Comparison of ENCODE assay signal across 16 cellular contexts in the genomic region with DNA sequence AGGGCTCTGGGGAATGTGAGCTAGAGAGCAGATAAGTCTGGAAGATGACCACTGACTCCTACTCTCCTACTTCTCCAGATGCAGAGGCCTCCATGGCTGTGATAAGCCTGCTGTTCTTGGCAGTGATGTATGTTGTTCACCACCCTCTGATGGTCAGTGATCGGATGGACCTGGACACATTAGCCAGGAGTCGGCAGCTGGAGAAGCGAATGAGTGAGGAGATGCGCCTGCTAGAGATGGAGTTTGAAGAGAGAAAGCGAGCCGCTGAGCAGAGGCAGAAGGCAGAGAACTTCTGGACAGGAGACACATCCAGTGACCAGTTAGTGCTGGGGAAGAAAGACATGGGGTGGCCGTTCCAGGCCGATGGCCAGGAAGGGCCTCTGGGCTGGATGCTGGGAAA. TPM values are rescaled to one million over a fixed set of nuclear protein-coding genes. Genes with fewer than 3 reads are reported as not detected.
A peak's percentile ranks its signal among the peaks of the same experiment; 100 is the strongest.
DNase-seq lines count a peak whose midpoint lies in the region; ATAC-seq and TF ChIP-seq lines count a peak whose summit lies in the region.
"Had no signal": no experiment of that assay in that cellular context is flagged by ENCODE, and none has a peak within 500 bp of the region (broad histone marks: within the 10 kb centered on the region; RNA-seq: fewer than 3 reads in every experiment).

No MANE protein-coding gene starts in this region.

- ATAC-seq in activated CD4-positive, alpha-beta T cell treated with anti-CD3 and anti-CD28 coated beads for 36 hours = no peak
- no peak for ATAC-seq in HCT116
- ATAC-seq in HG02884 (IDR thresholded peaks at IDR 0.05; ENCODE audit: unreplicated experiment) = no peak
- no peak for ATAC-seq in WTC11

- H3K4me2 ChIP-seq in HCT116 (ENCODE audit: low read length) = peak overlapping the region; percentile 93

- peaks cover 7% of the 10 kb centered on the region for H3K27me3 Mint-ChIP-seq in activated CD4-positive, alpha-beta T cell treated with anti-CD3 and anti-CD28 coated beads for 36 hours
- H3K27me3 Mint-ChIP-seq in activated T-helper 1 cell treated with anti-CD3 and anti-CD28 coated beads, Interleukin-12 subunit alpha, Interleukin-12 subunit beta, Interleukin-2, Interleukin-4 antibody, amounts not matched to agents 30 ng/mL and 10 ng/mL and 1 ng/mL, durations not matched to agents 14 hours and 24 hours and 36 hours (ENCODE audit: insufficient read depth) = no peaks in the 10 kb centered on the region
- H3K27me3 Mint-ChIP-seq in nephron (ENCODE audit: low read depth) = peaks cover 42% of the 10 kb centered on the region
- peaks cover 38% of the 10 kb centered on the region for H3K27me3 Mint-ChIP-seq in WTC11 (ENCODE audit: low read depth)
- H3K27me3 Mint-ChIP-seq: effector memory CD8-positive, alpha-beta T cell had no signal

- peaks cover 17 to 41% of the 10 kb centered on the region in 2 experiments for H3K4me1 ChIP-seq in HCT116 (ENCODE audit: control insufficient read depth in 1 of 2, insufficient read depth in 2 of 2, low read length in 2 of 2)

- H3K4me1 Mint-ChIP-seq in activated CD4-positive, alpha-beta T cell treated with anti-CD3 and anti-CD28 coated beads for 36 hours = peaks cover 37% of the 10 kb centered on the region
- H3K4me1 Mint-ChIP-seq in activated T-helper 1 cell treated with anti-CD3 and anti-CD28 coated beads, Interleukin-12 subunit alpha, Interleukin-12 subunit beta, Interleukin-2, Interleukin-4 antibody, amounts not matched to agents 30 ng/mL and 10 ng/mL and 1 ng/mL, durations not matched to agents 14 hours and 24 hours and 36 hours (ENCODE audit: low read depth) = peaks cover 68% of the 10 kb centered on the region
- peaks cover 12% of the 10 kb centered on the region for H3K4me1 Mint-ChIP-seq in nephron
- H3K4me1 Mint-ChIP-seq in WTC11 = peaks cover 14% of the 10 kb centered on the region

- POLR2A ChIA-PET in activated CD4-positive, alpha-beta T cell treated with anti-CD3 and anti-CD28 coated beads for 36 hours (lab: Charles Lee) = interaction anchor here (0.8 to 1.3 kb wide), 2 partner anchors 37 to 169 kb away, joined by 3 read pairs; no protein-coding TSS in a partner anchor
- POLR2A ChIA-PET in HCT116 (lab: Charles Lee) = interaction anchor here (0.7 kb wide), 1 partner anchor 9 kb away, joined by 3 read pairs; a partner anchor contains a TSS
- POLR2A ChIA-PET in WTC11 (lab: Charles Lee) = no interaction called here

- peak overlapping the region; percentile 88 for H3K4me3 Mint-ChIP-seq in activated CD4-positive, alpha-beta T cell treated with anti-CD3 and anti-CD28 coated beads for 36 hours
- H3K4me3 Mint-ChIP-seq in activated T-helper 1 cell treated with anti-CD3 and anti-CD28 coated beads, Interleukin-12 subunit alpha, Interleukin-12 subunit beta, Interleukin-2, Interleukin-4 antibody, amounts not matched to agents 30 ng/mL and 10 ng/mL and 1 ng/mL, durations not matched to agents 14 hours and 24 hours and 36 hours = peak overlapping the region; percentile 97
- H3K4me3 Mint-ChIP-seq in nephron (peak overlapping the region; percentile 24 to 52 (median 29)), WTC11 (no peak overlapping the region)

- H3K4me3 ChIP-seq in HCT116 (replicated peaks in 1 of 2; ENCODE audit: low read depth in 1 of 2, low read length in 2 of 2) = peak overlapping the region in 1 of 2 experiments; percentile 72; a peak in 2 of 4 replicates

- TF ChIP-seq POLR2A in HCT116 (IDR thresholded peaks at IDR 0.05; ENCODE audit: borderline replicate concordance, extremely low read depth, insufficient read depth, insufficient read length) = no peak

- no peaks in the 10 kb centered on the region for H3K9me2 ChIP-seq in HCT116 (ENCODE audit: insufficient read depth)

- H3K36me3 Mint-ChIP-seq in activated CD4-positive, alpha-beta T cell treated with anti-CD3 and anti-CD28 coated beads for 36 hours (ENCODE audit: low read depth) = peaks cover 37% of the 10 kb centered on the region
- peaks cover 42% of the 10 kb centered on the region for H3K36me3 Mint-ChIP-seq in activated T-helper 1 cell treated with anti-CD3 and anti-CD28 coated beads, Interleukin-12 subunit alpha, Interleukin-12 subunit beta, Interleukin-2, Interleukin-4 antibody, amounts not matched to agents 30 ng/mL and 10 ng/mL and 1 ng/mL, durations not matched to agents 14 hours and 24 hours and 36 hours (ENCODE audit: low read depth)
- H3K36me3 Mint-ChIP-seq in nephron (ENCODE audit: low read depth) (peaks cover 13% of the 10 kb centered on the region), WTC11 (peaks cover 21% of the 10 kb centered on the region)
- H3K36me3 Mint-ChIP-seq: brain had no signal

- RAD21 ChIA-PET in HCT116 (lab: Charles Lee; ENCODE audit: low non-redundant PET in 1 of 2, low total read pairs in 2 of 2, uncharacterized antibody in 2 of 2, unreplicated experiment in 2 of 2) = no interaction called here

- H3K9ac ChIP-seq in HCT116 (ENCODE audit: low read length) = peak overlapping the region; percentile 76

- H3K9me3 Mint-ChIP-seq in activated CD4-positive, alpha-beta T cell treated with anti-CD3 and anti-CD28 coated beads for 36 hours (ENCODE audit: low read depth) = no peaks in the 10 kb centered on the region
- no peaks in the 10 kb centered on the region for H3K9me3 Mint-ChIP-seq in activated T-helper 1 cell treated with anti-CD3 and anti-CD28 coated beads, Interleukin-12 subunit alpha, Interleukin-12 subunit beta, Interleukin-2, Interleukin-4 antibody, amounts not matched to agents 30 ng/mL and 10 ng/mL and 1 ng/mL, durations not matched to agents 14 hours and 24 hours and 36 hours
- H3K9me3 Mint-ChIP-seq in nephron (no peaks in the 10 kb centered on the region), WTC11 (no peaks in the 10 kb centered on the region)
- H3K9me3 Mint-ChIP-seq: effector memory CD8-positive, alpha-beta T cell had no signal

- peaks cover 23% of the 10 kb centered on the region; the same call in 1 of the 2 replicates for H3K79me2 ChIP-seq in HCT116 (ENCODE audit: insufficient read depth, low read length)

- intact Hi-C loops in activated CD4-positive, alpha-beta T cell treated with anti-CD3 and anti-CD28 coated beads for 36 hours (cut with DNase I, micrococcal nuclease) = loop anchor here (1.0 kb wide), 2 partner anchors 8 to 9 kb away; a partner anchor contains a TSS
- intact Hi-C loops in HCT116 (cut with micrococcal nuclease) = no loop called here
- intact Hi-C loops in activated T-helper 1 cell treated with anti-CD3 and anti-CD28 coated beads, Interleukin-12 subunit alpha, Interleukin-12 subunit beta, Interleukin-2, Interleukin-4 antibody, amounts not matched to agents 30 ng/mL and 10 ng/mL and 1 ng/mL, durations not matched to agents 14 hours and 24 hours and 36 hours (cut with micrococcal nuclease) = no loop called here

- TF ChIP-seq CTCF in HCT116 (IDR thresholded peaks at IDR 0.05 in 2 of 3, conservative IDR thresholded peaks at IDR 0.05 in 1 of 3; ENCODE audit: borderline replicate concordance in 1 of 3, insufficient read depth in 1 of 3, low read depth in 2 of 3, low read length in 2 of 3) (no peak), nephron (IDR thresholded peaks at IDR 0.05; ENCODE audit: unreplicated experiment in 3 of 3) (no peak), WTC11 (IDR thresholded peaks at IDR 0.05) (no peak)

- no TSS peak for BruUV-seq in HCT116 (replicated peaks; lab: Mats Ljungman, UMichigan)

- DNase-seq in activated CD4-positive, alpha-beta T cell treated with anti-CD3 and anti-CD28 coated beads for 36 hours = no peak
- no peak for DNase-seq in activated CD4-positive, alpha-beta T cell treated with anti-CD3 and anti-CD28 coated beads, Interleukin-2, amount 50 U/mL, for 1 hour
- DNase-seq in HCT116 (ENCODE audit: low read depth, low spot score) (no peak), NCI-H510A treated with DMSO at 0.1 percent for 48 hours (lab: John Stamatoyannopoulos, UW) (no peak), WTC11 (ENCODE audit: low spot score) (no peak)
- DNase-seq in activated T-helper 1 cell treated with anti-CD3 and anti-CD28 coated beads, Interleukin-12 subunit alpha, Interleukin-12 subunit beta, Interleukin-2, Interleukin-4 antibody, amounts not matched to agents 30 ng/mL and 10 ng/mL and 1 ng/mL, durations not matched to agents 14 hours and 24 hours and 36 hours (ENCODE audit: low spot score) = no peak
- DNase-seq: Caco-2, MV-4-11, NCI-H2107, SIG-M5 had no signal

- H3K36me3 ChIP-seq in HCT116 (ENCODE audit: control insufficient read depth in 1 of 2, insufficient read depth in 2 of 2, low read length in 2 of 2) = peaks cover 3 to 23% of the 10 kb centered on the region in 2 experiments; a peak in 2 of 4 replicates

- no peaks in the 10 kb centered on the region for H4K20me1 ChIP-seq in HCT116 (ENCODE audit: insufficient read depth)

- TF ChIP-seq RAD21 in HCT116 (IDR thresholded peaks at IDR 0.05; ENCODE audit: low read depth) = no peak

- CTCF ChIA-PET in activated CD4-positive, alpha-beta T cell treated with anti-CD3 and anti-CD28 coated beads for 36 hours (lab: Charles Lee) = interaction anchor here (0.7 to 1.8 kb wide), 3 partner anchors 9 to 528 kb away, joined by 3 to 5 read pairs (median 3); a partner anchor contains a TSS
- CTCF ChIA-PET in HCT116 (lab: Charles Lee) (interaction anchor here (2.3 kb wide), 1 partner anchor 223 kb away, joined by 7 read pairs; no protein-coding TSS in a partner anchor), WTC11 (lab: Charles Lee) (interaction anchor here (1.3 kb wide), 1 partner anchor 224 kb away, joined by 3 read pairs; no protein-coding TSS in a partner anchor)

- no peak overlapping the region for H3K27ac Mint-ChIP-seq in activated CD4-positive, alpha-beta T cell treated with anti-CD3 and anti-CD28 coated beads for 36 hours
- peak overlapping the region; percentile 94 for H3K27ac Mint-ChIP-seq in activated T-helper 1 cell treated with anti-CD3 and anti-CD28 coated beads, Interleukin-12 subunit alpha, Interleukin-12 subunit beta, Interleukin-2, Interleukin-4 antibody, amounts not matched to agents 30 ng/mL and 10 ng/mL and 1 ng/mL, durations not matched to agents 14 hours and 24 hours and 36 hours
- H3K27ac Mint-ChIP-seq in nephron (no peak overlapping the region), WTC11 (no peak overlapping the region)

- no peak overlapping the region for H2AFZ ChIP-seq in HCT116 (ENCODE audit: low read depth, low read length, poor library complexity, severe bottlenecking)

- H3K27me3 ChIP-seq in HCT116 (ENCODE audit: insufficient read depth, low read length) = no peaks in the 10 kb centered on the region

- H3K27ac ChIP-seq in HCT116 (ENCODE audit: low read depth, low read length) = no peak overlapping the region

- no peaks in the 10 kb centered on the region for H3K9me3 ChIP-seq in HCT116 (ENCODE audit: control insufficient read depth in 1 of 2, insufficient read depth in 1 of 2, low read depth in 1 of 2, low read length in 2 of 2)
- H3K9me3 ChIP-seq: Caco-2 had no signal

RNA-seq across cellular contexts. Expression of a gene that starts 1.4 kb away (rescaled TPM):
- 10 to 100 TPM; 24.8 to 28.4 TPM for total RNA-seq in activated CD4-positive, alpha-beta T cell treated with anti-CD3 and anti-CD28 coated beads for 36 hours
- total RNA-seq in HCT116 (2021; ENCODE audit: unreplicated experiment) = 12.4 TPM
- polyA plus RNA-seq in HCT116 (2012) = 6.4 and 7.3 TPM in 2 replicates
- 52.1 and 54.5 TPM in 2 replicates for total RNA-seq in activated T-helper 1 cell treated with anti-CD3 and anti-CD28 coated beads, Interleukin-12 subunit alpha, Interleukin-12 subunit beta, Interleukin-2, Interleukin-4 antibody, amounts not matched to agents 30 ng/mL and 10 ng/mL and 1 ng/mL, durations not matched to agents 14 hours and 24 hours and 36 hours
- total RNA-seq in WTC11 (2021) = 11.7 to 17.3 TPM (median 13.7 TPM) in 3 replicates
- total RNA-seq: A172 had no signal
- polyA plus RNA-seq: neural cell had no signal

RNA-seq across cellular contexts. Expression of a gene that starts 9.0 kb away (rescaled TPM):
- 10 to 100 TPM; 77.7 to 83.2 TPM for total RNA-seq in activated CD4-positive, alpha-beta T cell treated with anti-CD3 and anti-CD28 coated beads for 36 hours
- total RNA-seq in HCT116 (2021; ENCODE audit: unreplicated experiment) (64.1 TPM), WTC11 (2021) (46.7 to 51.9 TPM (median 48.1 TPM) in 3 replicates)
- 40.9 and 53.9 TPM in 2 replicates for polyA plus RNA-seq in HCT116 (2012)
- total RNA-seq in activated T-helper 1 cell treated with anti-CD3 and anti-CD28 coated beads, Interleukin-12 subunit alpha, Interleukin-12 subunit beta, Interleukin-2, Interleukin-4 antibody, amounts not matched to agents 30 ng/mL and 10 ng/mL and 1 ng/mL, durations not matched to agents 14 hours and 24 hours and 36 hours = 64.7 and 69.7 TPM in 2 replicates

RNA-seq across cellular contexts. Expression of a gene that starts 21.2 kb away (rescaled TPM):
- total RNA-seq in activated CD4-positive, alpha-beta T cell treated with anti-CD3 and anti-CD28 coated beads for 36 hours = 100 to 1,000 TPM; 176 to 198 TPM
- total RNA-seq in HCT116 (2021; ENCODE audit: unreplicated experiment) (202 TPM), WTC11 (2021) (194 to 226 TPM (median 201 TPM) in 3 replicates)
- polyA plus RNA-seq in HCT116 (2012) = 225 and 235 TPM in 2 replicates
- total RNA-seq in activated T-helper 1 cell treated with anti-CD3 and anti-CD28 coated beads, Interleukin-12 subunit alpha, Interleukin-12 subunit beta, Interleukin-2, Interleukin-4 antibody, amounts not matched to agents 30 ng/mL and 10 ng/mL and 1 ng/mL, durations not matched to agents 14 hours and 24 hours and 36 hours = 192 and 196 TPM in 2 replicates

Comparison
In these comparisons a context has a peak if more than half of its experiments do, and no peak if none do; other contexts are left out.
1. intact Hi-C loops: an anchor here in activated CD4-positive, alpha-beta T cell treated with anti-CD3 and anti-CD28 coated beads for 36 hours (1.0 kb wide); none called in HCT116 and activated T-helper 1 cell treated with anti-CD3 and anti-CD28 coated beads, Interleukin-12 subunit alpha, Interleukin-12 subunit beta, Interleukin-2, Interleukin-4 antibody, amounts not matched to agents 30 ng/mL and 10 ng/mL and 1 ng/mL, durations not matched to agents 14 hours and 24 hours and 36 hours.